ENCODE assay signal across 34 cellular contexts in genomic region chr7:42880392-42880791, GRCh38.
"Had no signal": no experiment of that assay in that cellular context is flagged by ENCODE, and none has a peak within 500 bp of the region (broad histone marks: within the 10 kb centered on the region; RNA-seq: fewer than 3 reads in every experiment).

No MANE protein-coding gene starts in this region.

- H3K9me3 ChIP-seq: esophagus muscularis mucosa, gastroesophageal sphincter, heart right ventricle had no signal

- H3K27me3 Mint-ChIP-seq: activated CD4-positive, alpha-beta T cell treated with anti-CD3 and anti-CD28 coated beads for 36 hours; dendritic cell treated with granulocyte-macrophage colony-stimulating factor and Interleukin-4, amounts not matched to agents 40 ng/mL and 50 ng/mL, for 4 days had no signal

- H3K27me3 ChIP-seq: brain microvascular endothelial cell, dorsolateral prefrontal cortex, esophagus muscularis mucosa, gastroesophageal sphincter had no signal

- H3K27ac Mint-ChIP-seq: activated CD4-positive, alpha-beta memory T cell treated with anti-CD3 and anti-CD28 coated beads for 36 hours; activated CD4-positive, alpha-beta T cell treated with anti-CD3 and anti-CD28 coated beads for 36 hours; activated CD4-positive, alpha-beta T cell treated with anti-CD3 and anti-CD28 coated beads, Interleukin-2, amount 10 ng/mL, durations not matched to agents 24 days and 14 days; activated CD8-positive, alpha-beta memory T cell treated with anti-CD3 and anti-CD28 coated beads, Interleukin-2, amount 10 ng/mL, durations not matched to agents 7 days and 5 days; activated CD8-positive, alpha-beta T cell treated with anti-CD3 and anti-CD28 coated beads, Interleukin-2, amount 10 ng/mL, durations not matched to agents 7 days and 5 days; activated naive CD4-positive, alpha-beta T cell treated with anti-CD3 and anti-CD28 coated beads, Interleukin-2, amount 10 ng/mL, durations not matched to agents 7 days and 5 days; activated naive CD4-positive, alpha-beta T cell treated with anti-CD3 and anti-CD28 coated beads, Interleukin-2, amount 50 U/mL, for 72 hours; activated naive CD8-positive, alpha-beta T cell treated with anti-CD3 and anti-CD28 coated beads, Interleukin-2, amount 10 ng/mL, durations not matched to agents 7 days and 5 days; activated T-helper 1 cell treated with anti-CD3 and anti-CD28 coated beads, Interleukin-12 subunit alpha, Interleukin-12 subunit beta, Interleukin-2, Interleukin-4 antibody, amounts not matched to agents 30 ng/mL and 10 ng/mL and 1 ng/mL, durations not matched to agents 14 hours and 24 hours and 36 hours; activated T-helper 2 cell treated with anti-CD3 and anti-CD28 coated beads, Interferon-gamma antibody, Interleukin-2, Interleukin-4, amounts not matched to agents 10 μg/mL and 5 μg/mL and 100 μg/mL, durations not matched to agents 14 hours and 24 hours and 36 hours; dendritic cell treated with granulocyte-macrophage colony-stimulating factor and Interleukin-4, amounts not matched to agents 40 ng/mL and 50 ng/mL, for 4 days; endodermal cell had no signal

- H3K4me1 Mint-ChIP-seq: activated CD4-positive, alpha-beta T cell treated with anti-CD3 and anti-CD28 coated beads for 36 hours; activated CD8-positive, alpha-beta memory T cell treated with anti-CD3 and anti-CD28 coated beads, Interleukin-2, amount 10 ng/mL, durations not matched to agents 7 days and 5 days; activated naive CD4-positive, alpha-beta T cell treated with anti-CD3 and anti-CD28 coated beads, Interleukin-2, amount 10 ng/mL, durations not matched to agents 7 days and 5 days; activated naive CD8-positive, alpha-beta T cell treated with anti-CD3 and anti-CD28 coated beads, Interleukin-2, amount 10 ng/mL, durations not matched to agents 7 days and 5 days; central memory CD8-positive, alpha-beta T cell; endodermal cell had no signal

- ATAC-seq: activated CD4-positive, alpha-beta T cell treated with anti-CD3 and anti-CD28 coated beads for 36 hours; activated CD8-positive, alpha-beta memory T cell treated with anti-CD3 and anti-CD28 coated beads, Interleukin-2, amount 10 ng/mL, durations not matched to agents 7 days and 5 days; activated CD8-positive, alpha-beta T cell treated with anti-CD3 and anti-CD28 coated beads, Interleukin-2, amount 10 ng/mL, durations not matched to agents 7 days and 5 days; activated naive CD4-positive, alpha-beta T cell treated with anti-CD3 and anti-CD28 coated beads, Interleukin-2, amount 50 U/mL, for 72 hours; gastroesophageal sphincter; heart right ventricle had no signal

- H3K36me3 Mint-ChIP-seq: activated CD4-positive, alpha-beta memory T cell treated with anti-CD3 and anti-CD28 coated beads for 36 hours; activated CD8-positive, alpha-beta memory T cell treated with anti-CD3 and anti-CD28 coated beads, Interleukin-2, amount 10 ng/mL, durations not matched to agents 7 days and 5 days; activated naive CD4-positive, alpha-beta T cell treated with anti-CD3 and anti-CD28 coated beads, Interleukin-2, amount 10 ng/mL, durations not matched to agents 7 days and 5 days; activated naive CD4-positive, alpha-beta T cell treated with anti-CD3 and anti-CD28 coated beads, Interleukin-2, amount 50 U/mL, for 72 hours; activated naive CD8-positive, alpha-beta T cell treated with anti-CD3 and anti-CD28 coated beads, Interleukin-2, amount 10 ng/mL, durations not matched to agents 7 days and 5 days had no signal

- H3K4me3 Mint-ChIP-seq: activated CD4-positive, alpha-beta memory T cell treated with anti-CD3 and anti-CD28 coated beads for 36 hours; activated CD4-positive, alpha-beta T cell treated with anti-CD3 and anti-CD28 coated beads for 36 hours; activated CD4-positive, alpha-beta T cell treated with anti-CD3 and anti-CD28 coated beads, Interleukin-2, amount 10 ng/mL, durations not matched to agents 24 days and 14 days; activated CD8-positive, alpha-beta memory T cell treated with anti-CD3 and anti-CD28 coated beads, Interleukin-2, amount 10 ng/mL, durations not matched to agents 7 days and 5 days; activated CD8-positive, alpha-beta T cell treated with anti-CD3 and anti-CD28 coated beads, Interleukin-2, amount 10 ng/mL, durations not matched to agents 7 days and 5 days; activated naive CD4-positive, alpha-beta T cell treated with anti-CD3 and anti-CD28 coated beads, Interleukin-2, amount 10 ng/mL, durations not matched to agents 7 days and 5 days; activated naive CD8-positive, alpha-beta T cell treated with anti-CD3 and anti-CD28 coated beads, Interleukin-2, amount 10 ng/mL, durations not matched to agents 7 days and 5 days; activated T-helper 1 cell treated with anti-CD3 and anti-CD28 coated beads, Interleukin-12 subunit alpha, Interleukin-12 subunit beta, Interleukin-2, Interleukin-4 antibody, amounts not matched to agents 30 ng/mL and 10 ng/mL and 1 ng/mL, durations not matched to agents 14 hours and 24 hours and 36 hours; central memory CD8-positive, alpha-beta T cell; dendritic cell treated with granulocyte-macrophage colony-stimulating factor and Interleukin-4, amounts not matched to agents 40 ng/mL and 50 ng/mL, for 4 days; endodermal cell had no signal

- H3K4me3 ChIP-seq: coronary artery, dorsolateral prefrontal cortex, esophagus muscularis mucosa, gastroesophageal sphincter, heart right ventricle had no signal

- DNase-seq: activated CD4-positive, alpha-beta memory T cell treated with anti-CD3 and anti-CD28 coated beads for 36 hours; activated CD4-positive, alpha-beta T cell treated with anti-CD3 and anti-CD28 coated beads for 36 hours; activated CD4-positive, alpha-beta T cell treated with anti-CD3 and anti-CD28 coated beads, Interleukin-2, amount 10 ng/mL, durations not matched to agents 24 days and 14 days; activated CD4-positive, CD25-positive, alpha-beta regulatory T cell; activated CD4-positive, CD25-positive, alpha-beta regulatory T cell treated with anti-CD3 and anti-CD28 coated beads, Interleukin-2, amount 50 U/mL, for 72 hours; activated CD8-positive, alpha-beta memory T cell treated with anti-CD3 and anti-CD28 coated beads, Interleukin-2, amount 10 ng/mL, durations not matched to agents 7 days and 5 days; activated CD8-positive, alpha-beta memory T cell treated with anti-CD3 and anti-CD28 coated beads, Interleukin-2, amount 50 U/mL, for 4 hours; activated CD8-positive, alpha-beta T cell treated with anti-CD3 and anti-CD28 coated beads, Interleukin-2, amount 10 ng/mL, durations not matched to agents 7 days and 5 days; activated gamma-delta T cell; activated naive CD4-positive, alpha-beta T cell; activated naive CD4-positive, alpha-beta T cell treated with anti-CD3 and anti-CD28 coated beads, Interleukin-2, amount 10 ng/mL, durations not matched to agents 7 days and 5 days; activated naive CD8-positive, alpha-beta T cell treated with anti-CD3 and anti-CD28 coated beads, Interleukin-2, amount 10 ng/mL, durations not matched to agents 7 days and 5 days; activated T-cell treated with anti-CD3 and anti-CD28 coated beads, Interleukin-2, amount 50 U/mL, for 1 hour; activated T-cell treated with anti-CD3 and anti-CD28 coated beads, Interleukin-2, amount 50 U/mL, for 48 hours; amniotic stem cell; anterior cingulate cortex; brain microvascular endothelial cell; dorsolateral prefrontal cortex; effector memory CD4-positive, alpha-beta T cell; endodermal cell; erythroblast; foreskin melanocyte; heart right ventricle; T-helper 2 cell had no signal

- H3K27ac ChIP-seq: brain microvascular endothelial cell, coronary artery, dorsolateral prefrontal cortex, esophagus muscularis mucosa, gastroesophageal sphincter, heart right ventricle had no signal

- H3K36me3 ChIP-seq: brain microvascular endothelial cell, esophagus muscularis mucosa, gastroesophageal sphincter, heart right ventricle had no signal

- FAIRE-seq: astrocyte, bronchial epithelial cell had no signal

- H3K9me3 Mint-ChIP-seq: activated CD4-positive, alpha-beta memory T cell treated with anti-CD3 and anti-CD28 coated beads for 36 hours; activated CD4-positive, alpha-beta T cell treated with anti-CD3 and anti-CD28 coated beads, Interleukin-2, amount 10 ng/mL, durations not matched to agents 24 days and 14 days; activated naive CD4-positive, alpha-beta T cell treated with anti-CD3 and anti-CD28 coated beads, Interleukin-2, amount 10 ng/mL, durations not matched to agents 7 days and 5 days; activated naive CD4-positive, alpha-beta T cell treated with anti-CD3 and anti-CD28 coated beads, Interleukin-2, amount 50 U/mL, for 72 hours; activated naive CD8-positive, alpha-beta T cell treated with anti-CD3 and anti-CD28 coated beads, Interleukin-2, amount 10 ng/mL, durations not matched to agents 7 days and 5 days; activated T-helper 1 cell treated with anti-CD3 and anti-CD28 coated beads, Interleukin-12 subunit alpha, Interleukin-12 subunit beta, Interleukin-2, Interleukin-4 antibody, amounts not matched to agents 30 ng/mL and 10 ng/mL and 1 ng/mL, durations not matched to agents 14 hours and 24 hours and 36 hours; activated T-helper 2 cell treated with anti-CD3 and anti-CD28 coated beads, Interferon-gamma antibody, Interleukin-2, Interleukin-4, amounts not matched to agents 10 μg/mL and 5 μg/mL and 100 μg/mL, durations not matched to agents 14 hours and 24 hours and 36 hours; central memory CD8-positive, alpha-beta T cell; dendritic cell treated with granulocyte-macrophage colony-stimulating factor and Interleukin-4, amounts not matched to agents 40 ng/mL and 50 ng/mL, for 4 days had no signal
